8 cellular contexts compared by ENCODE assay signal in the genomic region with DNA sequence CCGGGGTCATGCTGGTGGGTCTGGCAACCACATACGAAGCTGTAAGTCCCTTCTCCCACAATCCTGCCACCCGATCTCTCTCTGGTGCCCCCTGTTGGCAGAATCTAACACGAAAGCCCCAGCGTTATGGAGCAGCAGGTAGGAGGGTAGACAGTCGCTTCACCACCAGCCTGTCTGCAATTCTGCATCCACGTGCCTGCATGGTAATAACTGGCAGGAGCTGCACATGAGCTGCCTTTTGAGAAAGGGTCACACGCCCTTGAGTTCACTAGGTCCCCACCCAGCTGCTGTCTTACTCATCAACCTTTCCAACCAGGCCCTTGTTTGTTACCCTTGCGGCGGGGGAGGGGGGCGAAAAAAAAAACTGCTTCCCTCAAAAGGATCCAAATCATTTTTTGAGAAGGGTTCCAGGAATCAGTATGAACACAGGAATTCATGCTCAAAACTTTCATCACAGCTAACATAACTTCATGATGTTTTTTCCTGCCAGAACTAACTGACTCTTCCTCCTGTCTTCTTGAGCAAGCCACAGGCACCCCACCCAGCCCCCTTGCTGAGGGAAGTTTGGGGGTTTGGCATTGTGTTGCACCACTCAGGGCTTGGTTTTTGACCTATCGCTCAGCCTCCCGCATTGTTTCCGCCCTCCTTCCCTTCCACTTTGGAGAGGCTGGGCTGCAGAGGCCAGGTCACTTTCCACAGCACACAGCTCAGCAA. TPM values are rescaled to one million over a fixed set of nuclear protein-coding genes. Genes with fewer than 3 reads are reported as not detected.
A peak's percentile ranks its signal among the peaks of the same experiment; 100 is the strongest.
DNase-seq lines count a peak whose midpoint lies in the region; FAIRE-seq and TF ChIP-seq lines count a peak whose summit lies in the region.

No MANE protein-coding gene starts in this region.

- TF ChIP-seq POLR2A in ovary (IDR thresholded peaks at IDR 0.05): no peak

- no peaks in the 10 kb centered on the region for H3K27me3 ChIP-seq in ovary

- FAIRE-seq in HTR-8/SVneo (lab: Jason Lieb, UNC): no peak

- H3K36me3 ChIP-seq in ovary: no peaks in the 10 kb centered on the region

- DNase-seq in NCI-H2196 (lab: John Stamatoyannopoulos, UW; ENCODE audit: unreplicated experiment) (peak; percentile 22), NCI-H2196 treated with DMSO at 0.1 percent for 48 hours (lab: John Stamatoyannopoulos, UW; ENCODE audit: unreplicated experiment) (no peak), NAMALWA (ENCODE audit: low spot score) (peak; percentile 74), foreskin fibroblast (peak in 1 of 2 donors; percentile 35), ovary (peak in 4 of 5 donors; percentile 19 to 41 (median 32)), NCI-H2081 treated with DMSO at 0.1 percent for 48 hours (lab: John Stamatoyannopoulos, UW) (no peak), HTR-8/SVneo (ENCODE audit: insufficient read length, low spot score) (no peak)
- peak; percentile 82 for DNase-seq in activated CD8-positive, alpha-beta memory T cell treated with anti-CD3 and anti-CD28 coated beads, Interleukin-2, amount 50 U/mL, for 48 hours

- TF ChIP-seq CTCF in foreskin fibroblast (IDR thresholded peaks at IDR 0.05; ENCODE audit: low read depth, low read length) (peak; percentile 24), ovary (IDR thresholded peaks at IDR 0.05) (no peak)

- H3K9me3 ChIP-seq in ovary: no peaks in the 10 kb centered on the region

- WGBS in ovary, 3 donors: 30 to 35% (median 34%) methylated on average over 14 of the region's 14 CpGs

- H3K27ac ChIP-seq in ovary: no peak overlapping the region

- no peak for TF ChIP-seq EP300 in ovary (IDR thresholded peaks at IDR 0.05)

- intact Hi-C loops in ovary (cut with DNase I): no loop called here

- no peak overlapping the region for H3K4me3 ChIP-seq in foreskin fibroblast (ENCODE audit: low read depth in 1 of 2, low read length in 2 of 2)
- no peak overlapping the region for H3K4me3 ChIP-seq in ovary

- peaks cover 9% of the 10 kb centered on the region for H3K4me1 ChIP-seq in ovary (ENCODE audit: insufficient read depth)

RNA-seq across cellular contexts. Expression of a gene that starts 19.6 kb away (rescaled TPM):
- total RNA-seq in ovary: under 1 TPM in 1 of 7 donors, not detected in 6; 0.24 TPM
- not detected for polyA plus RNA-seq in ovary

Comparison
In these comparisons a context has a peak if more than half of its experiments do, and no peak if none do; other contexts are left out.
1. DNase-seq: peak in NCI-H2196 (single experiment), NAMALWA (single experiment), activated CD8-positive, alpha-beta memory T cell treated with anti-CD3 and anti-CD28 coated beads, Interleukin-2, amount 50 U/mL, for 48 hours (single experiment) and ovary (4 of 5); none in NCI-H2196 treated with DMSO at 0.1 percent for 48 hours (single experiment), NCI-H2081 treated with DMSO at 0.1 percent for 48 hours (single experiment) and HTR-8/SVneo (single experiment).